Comparison of ENCODE assay signal across 8 cellular contexts in genomic region chr7:94289071-94289470, GRCh38.
DNase-seq lines count a peak whose midpoint lies in the region; ATAC-seq lines count a peak whose summit lies in the region.

No MANE protein-coding gene starts in this region.

- DNase-seq in DMS153 (lab: John Stamatoyannopoulos, UW) (peak; percentile 85), NCI-H1105 treated with DMSO at 0.1 percent for 48 hours (lab: John Stamatoyannopoulos, UW) (peak; percentile 62), SW 1271 (lab: John Stamatoyannopoulos, UW) (peak; percentile 1 to 48), glomerular endothelial cell (ENCODE audit: extremely low read depth, low read depth, low spot score) (peak; percentile 79), posterior cingulate gyrus (peak in 6 of 10 donors; percentile 12 to 81 (median 40)), GF-D8 (lab: John Stamatoyannopoulos, UW) (no peak)
- DNase-seq in stimulated activated naive CD4-positive, alpha-beta T cell (lab: John Stamatoyannopoulos, UW): no peak

- ATAC-seq in GM21619 (IDR thresholded peaks at IDR 0.05; ENCODE audit: unreplicated experiment): no peak

- intact Hi-C loops in posterior cingulate gyrus (cut with DNase I): loop anchor here (2.0 to 5.0 kb wide), 2 partner anchors 106 to 148 kb away; partner anchors contain the start of gene COL1A2

Comparison
In these comparisons a context has a peak if more than half of its experiments do, and no peak if none do; other contexts are left out.
1. DNase-seq: peak in DMS153 (single experiment), NCI-H1105 treated with DMSO at 0.1 percent for 48 hours (single experiment), SW 1271 (2 of 2), glomerular endothelial cell (single experiment) and posterior cingulate gyrus (6 of 10); none in stimulated activated naive CD4-positive, alpha-beta T cell (0 of 6) and GF-D8 (single experiment).